In the genomic region with DNA sequence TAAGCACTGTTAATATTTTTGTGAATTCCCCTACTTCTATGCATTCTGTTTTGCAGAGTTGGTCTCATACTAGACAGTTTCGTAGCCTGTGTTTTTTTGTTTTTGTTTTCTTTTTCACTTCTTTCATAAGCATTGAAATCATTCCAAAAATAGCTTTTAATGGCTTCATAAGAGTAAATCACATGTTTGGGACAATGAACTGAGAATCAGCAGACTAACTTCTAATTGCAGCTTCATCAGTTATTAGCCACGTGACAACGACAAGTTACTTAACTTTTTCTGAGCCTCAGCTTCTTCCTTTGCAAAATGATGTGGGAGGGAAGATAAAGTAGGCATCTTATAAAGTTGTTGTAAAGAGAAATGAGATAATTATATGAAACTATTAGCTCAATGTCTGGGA, we compare ENCODE assay signal across 20 cellular contexts.
"Had no signal": no experiment of that assay in that cellular context is flagged by ENCODE, and none has a peak within 500 bp of the region (broad histone marks: within the 10 kb centered on the region; RNA-seq: fewer than 3 reads in every experiment).

No MANE protein-coding gene starts in this region.

- H3K27ac ChIP-seq: esophagus squamous epithelium, heart right ventricle, neutrophil, right atrium auricular region, testis, upper lobe of right lung, vagina had no signal

- H3K36me3 Mint-ChIP-seq: stimulated activated memory B cell treated with anti-CD40 and anti-IgM and Interleukin-4, amounts not matched to agents 10 μg/mL and 1 μg/mL and 100 μg/mL, for 72 hours had no signal

- H3K36me3 ChIP-seq: esophagus squamous epithelium, heart right ventricle, neutrophil, right atrium auricular region, tibial nerve, upper lobe of right lung, vagina had no signal

- H3K27ac Mint-ChIP-seq: dendritic cell treated with granulocyte-macrophage colony-stimulating factor and Interleukin-4, amounts not matched to agents 40 ng/mL and 50 ng/mL, for 4 days; effector memory CD8-positive, alpha-beta T cell; nephron progenitor cell; stimulated activated memory B cell treated with anti-CD40 and anti-IgM and Interleukin-4, amounts not matched to agents 10 μg/mL and 1 μg/mL and 100 μg/mL, for 72 hours; stimulated activated naive CD8-positive, alpha-beta T cell treated with anti-CD3 and anti-CD28 coated beads, Interleukin-15, amount 100 ng/mL, for 72 hours had no signal

- H3K9me3 Mint-ChIP-seq: dendritic cell treated with granulocyte-macrophage colony-stimulating factor and Interleukin-4, amounts not matched to agents 40 ng/mL and 50 ng/mL, for 4 days; effector memory CD8-positive, alpha-beta T cell; naive thymus-derived CD4-positive, alpha-beta T cell; stimulated activated memory B cell treated with anti-CD40 and anti-IgM and Interleukin-4, amounts not matched to agents 10 μg/mL and 1 μg/mL and 100 μg/mL, for 72 hours; stimulated activated naive CD8-positive, alpha-beta T cell treated with anti-CD3 and anti-CD28 coated beads, Interleukin-15, amount 100 ng/mL, for 72 hours had no signal

- H3K4me3 Mint-ChIP-seq: dendritic cell treated with granulocyte-macrophage colony-stimulating factor and Interleukin-4, amounts not matched to agents 40 ng/mL and 50 ng/mL, for 4 days; effector memory CD8-positive, alpha-beta T cell; naive thymus-derived CD4-positive, alpha-beta T cell; nephron progenitor cell; stimulated activated memory B cell treated with anti-CD40 and anti-IgM and Interleukin-4, amounts not matched to agents 10 μg/mL and 1 μg/mL and 100 μg/mL, for 72 hours; stimulated activated naive CD8-positive, alpha-beta T cell treated with anti-CD3 and anti-CD28 coated beads, Interleukin-15, amount 100 ng/mL, for 72 hours had no signal

- DNase-seq: effector memory CD8-positive, alpha-beta T cell; esophagus squamous epithelium; heart right ventricle; mammary epithelial cell; naive thymus-derived CD4-positive, alpha-beta T cell; nephron progenitor cell; posterior cingulate gyrus; stimulated activated CD4-positive, alpha-beta T cell treated with anti-CD3 and anti-CD28 coated beads, Interleukin-4, amount 100 ng/mL, for 1 hour; stimulated activated CD8-positive, alpha-beta memory T cell treated with anti-CD3 and anti-CD28 coated beads, Interleukin-4, amount 100 ng/mL, for 48 hours; stimulated activated naive CD8-positive, alpha-beta T cell treated with anti-CD3 and anti-CD28 coated beads, Interleukin-15, amount 100 ng/mL, for 72 hours; testis; upper lobe of right lung had no signal

- ATAC-seq: effector memory CD8-positive, alpha-beta T cell; heart right ventricle; left lobe of liver; naive thymus-derived CD4-positive, alpha-beta T cell; stimulated activated memory B cell treated with anti-CD40 and anti-IgM and Interleukin-4, amounts not matched to agents 10 μg/mL and 1 μg/mL and 100 μg/mL, for 72 hours; stimulated activated naive CD8-positive, alpha-beta T cell treated with anti-CD3 and anti-CD28 coated beads, Interleukin-15, amount 100 ng/mL, for 72 hours; upper lobe of right lung had no signal

- H3K4me3 ChIP-seq: esophagus squamous epithelium, heart right ventricle, right atrium auricular region, testis, tibial nerve, upper lobe of right lung, vagina had no signal

- H3K4me1 Mint-ChIP-seq: stimulated activated memory B cell treated with anti-CD40 and anti-IgM and Interleukin-4, amounts not matched to agents 10 μg/mL and 1 μg/mL and 100 μg/mL, for 72 hours had no signal

- H3K27me3 ChIP-seq: esophagus squamous epithelium, heart right ventricle, neutrophil, right atrium auricular region, testis, tibial nerve, upper lobe of right lung, vagina had no signal

- FAIRE-seq: frontal cortex had no signal

- H3K9me3 ChIP-seq: esophagus squamous epithelium, heart right ventricle, neutrophil, right atrium auricular region, testis, tibial nerve, upper lobe of right lung, vagina had no signal
